1 cellular context compared by ENCODE assay signal in the genomic region with DNA sequence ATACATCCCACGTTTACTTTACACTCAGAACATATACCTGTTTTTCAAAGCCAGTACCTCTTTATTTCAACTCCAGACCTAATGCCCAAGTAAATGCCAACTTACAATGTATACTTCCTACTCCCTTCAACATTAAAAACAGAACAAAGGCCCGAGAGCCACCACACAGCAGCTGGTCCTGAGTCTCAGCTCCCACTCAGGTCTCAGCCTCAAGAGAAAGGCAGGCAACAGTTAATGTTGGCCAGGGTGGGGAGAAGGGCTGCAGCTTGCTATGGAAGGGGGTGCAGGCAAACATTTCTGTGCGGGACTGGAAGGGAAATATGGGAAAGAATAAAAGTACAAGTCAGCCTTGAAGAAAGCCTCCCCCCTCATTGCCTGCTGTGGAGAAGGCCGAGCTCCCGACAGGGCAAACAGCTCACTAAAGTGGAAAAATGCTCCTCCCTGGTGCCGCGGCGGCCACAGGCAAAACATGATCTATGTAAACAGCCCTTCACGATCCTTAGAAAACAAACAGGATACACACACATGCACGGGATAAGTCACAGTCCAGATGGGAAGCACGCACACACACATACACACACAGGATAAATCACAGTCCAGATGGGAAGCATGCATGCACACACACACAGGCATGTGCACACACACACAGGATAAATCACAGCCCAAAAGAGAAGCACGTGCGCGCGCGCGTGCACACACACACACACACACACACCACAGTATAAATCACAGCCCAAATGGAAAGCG.
TF ChIP-seq lines count a peak whose summit lies in the region.

No MANE protein-coding gene starts in this region.

TF ChIP-seq in H1, 55 proteins besides CTCF, POLR2A, EP300 and RAD21 (continued from another document):
- no peak for TF ChIP-seq EGR1 (IDR thresholded peaks at IDR 0.05; ENCODE audit: borderline replicate concordance, low read depth, low read length)
- no peak for TF ChIP-seq TBP (IDR thresholded peaks at IDR 0.05; ENCODE audit: low read depth, low read length)
- no peak for TF ChIP-seq CREB1 (IDR thresholded peaks at IDR 0.05)
- TF ChIP-seq HDAC6 (IDR thresholded peaks at IDR 0.05; ENCODE audit: low read depth, low read length): no peak
- TF ChIP-seq NANOG (IDR thresholded peaks at IDR 0.05; ENCODE audit: insufficient read depth, low read depth, low read length, poor library complexity, severe bottlenecking): no peak
TF ChIP-seq in H1: peak in this region for 0.
